ENCODE assay signal across 22 cellular contexts in genomic region chr5:5430136-5430535, GRCh38. TPM values are rescaled to one million over a fixed set of nuclear protein-coding genes. Genes with fewer than 3 reads are reported as not detected.
DNase-seq lines count a peak whose midpoint lies in the region; ATAC-seq and TF ChIP-seq lines count a peak whose summit lies in the region.
"Had no signal": no experiment of that assay in that cellular context is flagged by ENCODE, and none has a peak within 500 bp of the region (broad histone marks: within the 10 kb centered on the region; RNA-seq: fewer than 3 reads in every experiment).

No MANE protein-coding gene starts in this region.

- H2AFZ ChIP-seq in mammary epithelial cell (ENCODE audit: low read depth, low read length), result no peak overlapping the region

- H3K4me3 Mint-ChIP-seq in MCF 10A (ENCODE audit: unreplicated experiment), result no peak overlapping the region
- no peak overlapping the region for H3K4me3 Mint-ChIP-seq in stimulated activated effector memory CD8-positive, alpha-beta T cell treated with anti-CD3 and anti-CD28 coated beads, Interleukin-12 subunit alpha, Interleukin-12 subunit beta, amount 100 ng/mL, for 72 hours
- H3K4me3 Mint-ChIP-seq: CD4-positive, alpha-beta T cell had no signal

- ATAC-seq in left lobe of liver, result peak; percentile 47
- ATAC-seq in stimulated activated effector memory CD8-positive, alpha-beta T cell treated with anti-CD3 and anti-CD28 coated beads, Interleukin-12 subunit alpha, Interleukin-12 subunit beta, amount 100 ng/mL, for 72 hours, result no peak
- ATAC-seq in HG03135 (IDR thresholded peaks at IDR 0.05; ENCODE audit: unreplicated experiment), result no peak
- ATAC-seq in GM18502 (IDR thresholded peaks at IDR 0.05; ENCODE audit: poor library complexity, unreplicated experiment), result no peak
- no peak for ATAC-seq in GM19467 (IDR thresholded peaks at IDR 0.05; ENCODE audit: unreplicated experiment)

- H3K4me3 ChIP-seq in mammary epithelial cell (replicated peaks in 1 of 3; ENCODE audit: insufficient read depth in 1 of 3, low read depth in 2 of 3, low read length in 3 of 3) (no peak overlapping the region), brain microvascular endothelial cell (ENCODE audit: low read depth, low read length) (no peak overlapping the region)
- H3K4me3 ChIP-seq: BLaER1 had no signal

- no peak overlapping the region for H3K9ac ChIP-seq in mammary epithelial cell (ENCODE audit: insufficient read depth, low read length)
- H3K9ac ChIP-seq: BLaER1, SK-N-SH had no signal

- H3K36me3 Mint-ChIP-seq in MCF 10A (ENCODE audit: insufficient read depth, unreplicated experiment), result peaks cover 6% of the 10 kb centered on the region
- peaks cover 9% of the 10 kb centered on the region for H3K36me3 Mint-ChIP-seq in stimulated activated effector memory CD8-positive, alpha-beta T cell treated with anti-CD3 and anti-CD28 coated beads, Interleukin-12 subunit alpha, Interleukin-12 subunit beta, amount 100 ng/mL, for 72 hours

- in situ Hi-C loops in mammary epithelial cell (cut with MboI; ENCODE audit: low sequenced_read_pairs in 2 of 2), result no loop called here
- in situ Hi-C loops in brain microvascular endothelial cell (cut with HindIII; ENCODE audit: low pct_ligation_motif_present, low sequenced_read_pairs), result no loop called here

- H4K20me1 ChIP-seq in mammary epithelial cell (ENCODE audit: insufficient read depth, low read length), result peaks cover 2% of the 10 kb centered on the region

- H3K79me2 ChIP-seq in mammary epithelial cell (ENCODE audit: insufficient read depth, low read length), result peaks cover 99% of the 10 kb centered on the region

- no peaks in the 10 kb centered on the region for H3K36me3 ChIP-seq in mammary epithelial cell (ENCODE audit: insufficient read depth, low read length)
- H3K36me3 ChIP-seq in brain microvascular endothelial cell (replicated peaks), result no peaks in the 10 kb centered on the region

- H3K27me3 ChIP-seq in mammary epithelial cell (ENCODE audit: insufficient read depth, low read length), result no peaks in the 10 kb centered on the region
- no peaks in the 10 kb centered on the region for H3K27me3 ChIP-seq in brain microvascular endothelial cell (replicated peaks)
- H3K27me3 ChIP-seq: BLaER1 had no signal

- no peak overlapping the region for H3K4me2 ChIP-seq in mammary epithelial cell (ENCODE audit: insufficient read depth, low read depth, low read length)
- H3K4me2 ChIP-seq: BLaER1, SK-N-SH had no signal

- TF ChIP-seq CTCF in MCF 10A (IDR thresholded peaks at IDR 0.05; ENCODE audit: unreplicated experiment) (no peak), mammary epithelial cell (conservative IDR thresholded peaks at IDR 0.05 in 1 of 2, IDR thresholded peaks at IDR 0.05 in 1 of 2; ENCODE audit: extremely low read depth in 1 of 2, insufficient read depth in 1 of 2, low read depth in 1 of 2, low read length in 2 of 2) (no peak), brain microvascular endothelial cell (IDR thresholded peaks at IDR 0.05; ENCODE audit: low read depth, low read length, missing control alignments) (no peak)

- intact Hi-C loops in MCF 10A (cut with micrococcal nuclease), result no loop called here
- intact Hi-C loops in mammary epithelial cell (cut with micrococcal nuclease), result no loop called here

- no peak for DNase-seq in MCF 10A (ENCODE audit: unreplicated experiment)
- DNase-seq in mammary epithelial cell, result no peak
- no peak for DNase-seq in brain microvascular endothelial cell
- DNase-seq in left lobe of liver (ENCODE audit: low spot score), result no peak
- DNase-seq in stimulated activated effector memory CD8-positive, alpha-beta T cell treated with anti-CD3 and anti-CD28 coated beads, Interleukin-12 subunit alpha, Interleukin-12 subunit beta, amount 100 ng/mL, for 72 hours (ENCODE audit: low spot score in 2 of 2), result no peak
- DNase-seq: ACHN; Caco-2; CD4-positive, alpha-beta T cell; NCI-H1105; NCI-H146; NCI-H2029; NCI-H2227 treated with DMSO at 0.1 percent for 48 hours; NCI-H510A; NCI-H748 treated with DMSO at 0.1 percent for 48 hours; SIG-M5; SK-N-SH had no signal

- H3K4me1 ChIP-seq in mammary epithelial cell (ENCODE audit: insufficient read depth, low read length), result peaks cover 12% of the 10 kb centered on the region
- H3K4me1 ChIP-seq: Caco-2 had no signal

- BruUV-seq in MCF 10A (replicated peaks; lab: Mats Ljungman, UMichigan) (no TSS peak), mammary epithelial cell (replicated peaks; lab: Mats Ljungman, UMichigan) (no TSS peak)

- CTCF ChIA-PET in MCF 10A (lab: Yijun Ruan, JAX), result interaction anchor here (0.8 to 1.6 kb wide), 2 partner anchors 11 to 551 kb away, joined by 4 to 6 read pairs; no protein-coding TSS in a partner anchor
- CTCF ChIA-PET in mammary epithelial cell (lab: Charles Lee; ENCODE audit: low non-redundant PET), result no interaction called here

- no peaks in the 10 kb centered on the region for H3K9me3 ChIP-seq in mammary epithelial cell (replicated peaks; ENCODE audit: insufficient read depth, low read length)
- H3K9me3 ChIP-seq: BLaER1, Caco-2, SK-N-SH had no signal

- no peak overlapping the region for H3K27ac ChIP-seq in mammary epithelial cell (ENCODE audit: insufficient read depth, low read depth, low read length)
- H3K27ac ChIP-seq in brain microvascular endothelial cell, result peak overlapping the region; percentile 5
- H3K27ac ChIP-seq: 22Rv1, BLaER1, RWPE1 had no signal

- H3K9me3 Mint-ChIP-seq in MCF 10A (ENCODE audit: unreplicated experiment), result no peaks in the 10 kb centered on the region
- H3K9me3 Mint-ChIP-seq in stimulated activated effector memory CD8-positive, alpha-beta T cell treated with anti-CD3 and anti-CD28 coated beads, Interleukin-12 subunit alpha, Interleukin-12 subunit beta, amount 100 ng/mL, for 72 hours, result no peaks in the 10 kb centered on the region
- H3K9me3 Mint-ChIP-seq: CD4-positive, alpha-beta T cell had no signal

- H3K27me3 Mint-ChIP-seq in MCF 10A (ENCODE audit: insufficient read depth, unreplicated experiment), result no peaks in the 10 kb centered on the region
- H3K27me3 Mint-ChIP-seq: CD4-positive, alpha-beta T cell had no signal

- peaks cover 34% of the 10 kb centered on the region for H3K4me1 Mint-ChIP-seq in MCF 10A (ENCODE audit: insufficient read depth, unreplicated experiment)
- H3K4me1 Mint-ChIP-seq in stimulated activated effector memory CD8-positive, alpha-beta T cell treated with anti-CD3 and anti-CD28 coated beads, Interleukin-12 subunit alpha, Interleukin-12 subunit beta, amount 100 ng/mL, for 72 hours, result peaks cover 42% of the 10 kb centered on the region

- 100% methylated on average over 3 of the region's 3 CpGs for WGBS in mammary epithelial cell (ENCODE audit: low coverage, missing lambda C conversion rate)

- dilution Hi-C loops in mammary epithelial cell (cut with HindIII; ENCODE audit: low sequenced_read_pairs), result no loop called here

- H3K27ac Mint-ChIP-seq in MCF 10A (ENCODE audit: low read depth, unreplicated experiment), result peak overlapping the region; percentile 29
- peak overlapping the region; percentile 21 for H3K27ac Mint-ChIP-seq in stimulated activated effector memory CD8-positive, alpha-beta T cell treated with anti-CD3 and anti-CD28 coated beads, Interleukin-12 subunit alpha, Interleukin-12 subunit beta, amount 100 ng/mL, for 72 hours

- POLR2A ChIA-PET in MCF 10A (lab: Yijun Ruan, JAX), result interaction anchor here (1.4 kb wide), 1 partner anchor 10 kb away, joined by 5 read pairs; no protein-coding TSS in a partner anchor

RNA-seq across cellular contexts. Expression of gene ICE1, which starts 7.7 kb away (rescaled TPM):
- total RNA-seq in MCF 10A (2022) (25.7 and 28.4 TPM in 2 replicates), mammary epithelial cell (10 to 100 TPM; 28.5 to 30.3 TPM), left lobe of liver (8.7 TPM)
- polyA plus RNA-seq in mammary epithelial cell, result 10.3 TPM
- polyA minus RNA-seq in mammary epithelial cell, result 30.4 TPM
